Comparison of ENCODE assay signal across 13 cellular contexts in the genomic region with DNA sequence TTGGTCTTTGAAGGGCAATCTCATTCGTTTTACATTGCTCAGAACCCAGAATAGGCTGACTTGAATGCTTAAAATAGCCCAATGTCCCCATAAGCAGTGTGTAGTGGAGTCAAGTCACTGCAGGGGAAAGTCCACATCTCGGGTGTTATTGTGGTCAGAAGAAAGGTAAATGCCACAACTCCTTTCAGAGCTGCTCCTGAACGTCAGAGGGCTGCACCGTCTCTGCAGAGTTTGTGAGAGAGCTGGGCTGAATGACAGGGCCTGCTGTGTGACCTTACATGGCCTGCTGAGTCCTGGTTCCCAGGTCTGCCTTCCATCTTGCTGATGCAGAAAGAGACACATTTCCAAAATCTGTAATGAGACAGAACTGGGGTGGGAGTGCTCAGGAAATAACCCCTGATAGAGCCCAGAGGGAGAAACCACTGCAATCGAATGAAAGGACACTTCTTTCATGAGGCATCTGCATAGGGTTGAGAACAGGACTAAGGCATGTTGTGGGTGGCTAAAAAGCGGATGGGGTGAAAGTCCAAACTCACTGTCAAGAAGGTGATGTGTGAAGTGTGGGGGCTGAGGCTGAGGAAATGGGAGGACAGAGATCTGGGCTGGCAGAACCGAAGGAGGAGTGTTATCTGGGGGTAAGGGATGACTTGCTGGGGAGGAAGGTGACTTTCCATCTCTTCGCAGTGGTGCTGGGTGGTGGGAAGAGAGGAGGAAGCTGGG. TPM values are rescaled to one million over a fixed set of nuclear protein-coding genes. Genes with fewer than 3 reads are reported as not detected.
DNase-seq lines count a peak whose midpoint lies in the region; ATAC-seq and TF ChIP-seq lines count a peak whose summit lies in the region.
"Had no signal": no experiment of that assay in that cellular context is flagged by ENCODE, and none has a peak within 500 bp of the region (broad histone marks: within the 10 kb centered on the region; RNA-seq: fewer than 3 reads in every experiment).

No MANE protein-coding gene starts in this region.

- no peaks in the 10 kb centered on the region for H3K36me3 Mint-ChIP-seq in dendritic cell treated with granulocyte-macrophage colony-stimulating factor and Interleukin-4, amounts not matched to agents 40 ng/mL and 50 ng/mL, for 4 days (ENCODE audit: low read depth)
- no peaks in the 10 kb centered on the region for H3K36me3 Mint-ChIP-seq in neural progenitor cell
- H3K36me3 Mint-ChIP-seq: IgD-negative memory B cell had no signal

- no peak overlapping the region for H3K4me3 Mint-ChIP-seq in dendritic cell treated with granulocyte-macrophage colony-stimulating factor and Interleukin-4, amounts not matched to agents 40 ng/mL and 50 ng/mL, for 4 days
- no peak overlapping the region for H3K4me3 Mint-ChIP-seq in neural progenitor cell
- H3K4me3 Mint-ChIP-seq: IgD-negative memory B cell had no signal

- no peaks in the 10 kb centered on the region for H3K27me3 Mint-ChIP-seq in dendritic cell treated with granulocyte-macrophage colony-stimulating factor and Interleukin-4, amounts not matched to agents 40 ng/mL and 50 ng/mL, for 4 days
- H3K27me3 Mint-ChIP-seq in neural progenitor cell (ENCODE audit: insufficient read depth, low read depth), result peaks cover 3% of the 10 kb centered on the region

- H3K36me3 ChIP-seq in neural progenitor cell, result no peaks in the 10 kb centered on the region

- no peak overlapping the region for H2AFZ ChIP-seq in neural progenitor cell (replicated peaks)

- H3K4me2 ChIP-seq in neural progenitor cell, result no peak overlapping the region

- ATAC-seq in GM18502 (IDR thresholded peaks at IDR 0.05; ENCODE audit: poor library complexity, unreplicated experiment), result peak; percentile 84
- peak; percentile 34 for ATAC-seq in GM19468 (IDR thresholded peaks at IDR 0.05; ENCODE audit: extremely low read depth, unreplicated experiment)
- ATAC-seq in HG03108 (IDR thresholded peaks at IDR 0.05; ENCODE audit: unreplicated experiment), result peak; percentile 77

- H3K4me3 ChIP-seq in neural progenitor cell, result no peak overlapping the region

- H3K9me3 Mint-ChIP-seq in dendritic cell treated with granulocyte-macrophage colony-stimulating factor and Interleukin-4, amounts not matched to agents 40 ng/mL and 50 ng/mL, for 4 days, result no peaks in the 10 kb centered on the region
- no peaks in the 10 kb centered on the region for H3K9me3 Mint-ChIP-seq in neural progenitor cell
- H3K9me3 Mint-ChIP-seq: IgD-negative memory B cell had no signal

- DNase-seq in NAMALWA (ENCODE audit: low spot score), result no peak
- no peak for DNase-seq in LoVo (ENCODE audit: low spot score)
- no peak for DNase-seq in hepatic stellate cell (ENCODE audit: low spot score)
- DNase-seq in neural progenitor cell (ENCODE audit: low spot score), result no peak
- DNase-seq: DND-41; stimulated activated CD4-positive, alpha-beta T cell treated with anti-CD3 and anti-CD28 coated beads, Interleukin-1b, Interleukin-23, amount 100 ng/mL, for 48 hours had no signal

- H4K20me1 ChIP-seq in neural progenitor cell (ENCODE audit: low read depth), result peaks cover 3% of the 10 kb centered on the region

- H3K4me1 Mint-ChIP-seq in dendritic cell treated with granulocyte-macrophage colony-stimulating factor and Interleukin-4, amounts not matched to agents 40 ng/mL and 50 ng/mL, for 4 days (ENCODE audit: low read depth), result peaks cover 56% of the 10 kb centered on the region
- H3K4me1 Mint-ChIP-seq in neural progenitor cell, result peaks cover 37% of the 10 kb centered on the region
- H3K4me1 Mint-ChIP-seq: IgD-negative memory B cell had no signal

- intact Hi-C loops in dendritic cell treated with granulocyte-macrophage colony-stimulating factor and Interleukin-4, amounts not matched to agents 40 ng/mL and 50 ng/mL, for 4 days (cut with micrococcal nuclease), result no loop called here

- TF ChIP-seq CTCF in neural progenitor cell (IDR thresholded peaks at IDR 0.05), result no peak

- no peak overlapping the region for H3K9ac ChIP-seq in neural progenitor cell

- no peaks in the 10 kb centered on the region for H3K79me2 ChIP-seq in neural progenitor cell (ENCODE audit: low read depth)

- H3K4me1 ChIP-seq in neural progenitor cell, result peaks cover 12% of the 10 kb centered on the region

- H3K9me3 ChIP-seq in neural progenitor cell (ENCODE audit: low read depth), result no peaks in the 10 kb centered on the region

- peak overlapping the region; percentile 53 for H3K27ac Mint-ChIP-seq in dendritic cell treated with granulocyte-macrophage colony-stimulating factor and Interleukin-4, amounts not matched to agents 40 ng/mL and 50 ng/mL, for 4 days
- H3K27ac Mint-ChIP-seq in neural progenitor cell, result no peak overlapping the region
- H3K27ac Mint-ChIP-seq: IgD-negative memory B cell had no signal

- H3K27ac ChIP-seq in neural progenitor cell, result no peak overlapping the region

- H3F3A ChIP-seq in neural progenitor cell (ENCODE audit: low read depth), result no peaks in the 10 kb centered on the region

- H3K27me3 ChIP-seq in neural progenitor cell, result no peaks in the 10 kb centered on the region

RNA-seq across cellular contexts. Expression of gene XCL2, which starts 33.8 kb away (rescaled TPM):
- not detected in 2 replicates for total RNA-seq in neural progenitor cell (ENCODE audit: low replicate concordance)
- total RNA-seq: epithelial cell of proximal tubule, lung microvascular endothelial cell had no signal

Comparison
In these comparisons a context has a peak if more than half of its experiments do, and no peak if none do; other contexts are left out.
1. ATAC-seq: peak in every context shown above with its lines; median percentile 84 in GM18502; 77 in HG03108; 34 in GM19468.